Comparison of ENCODE assay signal across 8 cellular contexts in the genomic region with DNA sequence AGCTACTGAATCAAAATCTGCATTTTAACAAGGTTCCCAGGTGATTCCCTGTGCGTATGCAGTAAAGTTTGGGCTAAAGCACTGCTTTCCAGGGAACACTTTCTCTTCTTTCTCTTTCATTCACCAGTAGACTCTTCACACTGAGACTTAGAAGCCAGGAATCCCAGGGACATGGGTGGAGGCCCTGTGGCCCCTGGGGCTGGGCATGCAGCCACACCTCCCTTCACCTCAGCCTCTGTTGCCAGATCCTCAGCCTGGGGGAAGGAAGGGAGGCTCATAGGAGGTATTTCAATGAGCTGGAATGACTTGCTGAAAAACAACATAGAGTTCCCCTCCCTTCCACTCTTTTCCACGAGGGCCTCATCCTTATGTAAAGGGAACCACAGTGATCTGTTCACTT. TPM values are rescaled to one million over a fixed set of nuclear protein-coding genes. Genes with fewer than 3 reads are reported as not detected.
DNase-seq lines count a peak whose midpoint lies in the region; ATAC-seq, FAIRE-seq and TF ChIP-seq lines count a peak whose summit lies in the region.

No MANE protein-coding gene starts in this region.

- H2AFZ ChIP-seq in ACC112 (ENCODE audit: low read length, unreplicated experiment) (no peak overlapping the region), K562 (ENCODE audit: low read depth, low read length) (no peak overlapping the region), mesenchymal stem cell (ENCODE audit: low read depth, low read length) (no peak overlapping the region)

- H3K9ac ChIP-seq in K562 (ENCODE audit: insufficient read depth in 1 of 2, low read depth in 2 of 2, low read length in 2 of 2) (peak overlapping the region; percentile 77 to 87), mesenchymal stem cell (ENCODE audit: low read length) (peak overlapping the region; percentile 93)

- H3K36me3 ChIP-seq in ACC112 (ENCODE audit: insufficient read depth, low read length) (0 out of 2 replicates have a peak, but pooled peaks cover 3% of the 10 kb centered on the region), HEK293 (ENCODE audit: control insufficient read depth in 2 of 2, insufficient read depth in 1 of 2, low read length in 2 of 2) (peaks cover 6 to 38% of the 10 kb centered on the region in 2 experiments), K562 (ENCODE audit: control insufficient read depth, insufficient read depth, low read length) (peaks cover 29% of the 10 kb centered on the region; the same call in 2 of the 3 replicates), mesenchymal stem cell (ENCODE audit: control insufficient read depth in 1 of 2, insufficient read depth in 2 of 2, low read depth in 1 of 2, low read length in 2 of 2) (peaks cover 33% of the 10 kb centered on the region in 2 experiments)

- peak overlapping the region in 1 of 2 experiments; percentile 25 for H3K18ac ChIP-seq in mesenchymal stem cell (ENCODE audit: low read depth in 1 of 2, low read length in 2 of 2)

- peaks cover 14% of the 10 kb centered on the region for H3K4me1 ChIP-seq in ACC112 (ENCODE audit: control insufficient read depth, insufficient read depth, low read length, unreplicated experiment)
- peaks cover 18% of the 10 kb centered on the region for H3K4me1 ChIP-seq in HEK293 (ENCODE audit: control insufficient read depth, insufficient read depth, low read length)
- peaks cover 16 to 41% of the 10 kb centered on the region in 2 experiments; a peak in 4 of 5 replicates for H3K4me1 ChIP-seq in K562 (replicated peaks in 1 of 2; ENCODE audit: control insufficient read depth in 2 of 2, insufficient read depth in 2 of 2, low read length in 2 of 2)
- peaks cover 7% of the 10 kb centered on the region for H3K4me1 ChIP-seq in mesenchymal stem cell (ENCODE audit: control insufficient read depth, insufficient read depth, low read depth, low read length)

- H2BK120ac ChIP-seq in mesenchymal stem cell (ENCODE audit: low read depth, low read length) = no peak overlapping the region

- no peak overlapping the region for H2BK15ac ChIP-seq in mesenchymal stem cell (ENCODE audit: low read depth, poor library complexity, severe bottlenecking)

- H4K20me1 ChIP-seq in K562 (replicated peaks; ENCODE audit: control insufficient read depth, insufficient read depth, low read length) = no peaks in the 10 kb centered on the region

- H3K9me1 ChIP-seq in K562 (ENCODE audit: control insufficient read depth, insufficient read depth, low read length) = no peaks in the 10 kb centered on the region

- H3K27me3 ChIP-seq in ACC112 (ENCODE audit: insufficient read depth, low read length) (no peaks in the 10 kb centered on the region), K562 (ENCODE audit: control insufficient read depth in 2 of 2, insufficient read depth in 2 of 2, low read length in 2 of 2) (no peaks in the 10 kb centered on the region), mesenchymal stem cell (ENCODE audit: control insufficient read depth in 1 of 2, insufficient read depth in 1 of 2, low read length in 2 of 2) (no peaks in the 10 kb centered on the region)

- WGBS in K562 (ENCODE audit: insufficient coverage, low coverage, missing lambda C conversion rate) = 10% methylated on average over 2 of the region's 2 CpGs
- WGBS in mesenchymal stem cell = 53% methylated on average over 2 of the region's 2 CpGs

- H2BK5ac ChIP-seq in mesenchymal stem cell (ENCODE audit: low read depth, low read length, poor library complexity, severe bottlenecking) = no peak overlapping the region

- CTCF ChIA-PET in HEK293 (lab: Yijun Ruan, JAX) = interaction anchor here (0.5 to 2.7 kb wide), 5 partner anchors 16 to 1251 kb away, joined by 3 to 10 read pairs (median 3); no protein-coding TSS in a partner anchor
- CTCF ChIA-PET in K562 (lab: Yijun Ruan, JAX; ENCODE audit: low intra/inter-chr PET ratio) = no interaction called here

- H4K91ac ChIP-seq in mesenchymal stem cell (ENCODE audit: low read length) = no peak overlapping the region

- H2BK12ac ChIP-seq in mesenchymal stem cell (ENCODE audit: low read length in 2 of 2) = peak overlapping the region in 1 of 2 experiments; percentile 22

- H3K4me2 ChIP-seq in K562 (ENCODE audit: insufficient read depth, low read length) (peak overlapping the region; percentile 96), mesenchymal stem cell (ENCODE audit: low read length, poor library complexity, severe bottlenecking) (peak overlapping the region; percentile 54)

- peak; percentile 56 for FAIRE-seq in K562 (lab: Jason Lieb, UNC)

- H3K27ac ChIP-seq in ACC112 (ENCODE audit: low read depth, low read length) (peak overlapping the region; percentile 92), HEK293 (ENCODE audit: extremely low read depth, low read depth, low read length) (peak overlapping the region; percentile 97), K562 (ENCODE audit: extremely low read depth, low read depth, low read length) (peak overlapping the region; percentile 33; the same call in 2 of the 3 replicates), mesenchymal stem cell (ENCODE audit: low read length, poor library complexity, severe bottlenecking) (peak overlapping the region; percentile 24)

- intact Hi-C loops in K562 (cut with micrococcal nuclease) = no loop called here

- H4K8ac ChIP-seq in mesenchymal stem cell (ENCODE audit: low read length) = no peak overlapping the region

- TF ChIP-seq CTCF in HEK293 (tag by site-specific recombination; IDR thresholded peaks at IDR 0.05) (no peak), K562 (IDR thresholded peaks at IDR 0.05 in 2 of 3, conservative IDR thresholded peaks at IDR 0.05 in 1 of 3; ENCODE audit: insufficient read depth in 2 of 3, low read depth in 1 of 3, low read length in 3 of 3) (no peak)

- H2AK5ac ChIP-seq in mesenchymal stem cell (ENCODE audit: low read length, severe bottlenecking) = peak overlapping the region; percentile 12

- no peak for TF ChIP-seq RAD21 in K562 (CRISPR knock-in tag; conservative IDR thresholded peaks at IDR 0.05 in 1 of 2, IDR thresholded peaks at IDR 0.05 in 1 of 2)

- TF ChIP-seq POLR2A in K562 (conservative IDR thresholded peaks at IDR 0.05) = no peak

- H3K79me1 ChIP-seq in mesenchymal stem cell (replicated peaks; ENCODE audit: low read length, poor library complexity, severe bottlenecking) = peaks cover 27% of the 10 kb centered on the region

- H3K9me3 ChIP-seq in HEK293 (ENCODE audit: control insufficient read depth, insufficient read depth, low read depth, low read length) = no peaks in the 10 kb centered on the region
- H3K9me3 ChIP-seq in K562 (replicated peaks; ENCODE audit: control insufficient read depth, insufficient read depth, low read depth, low read length) = no peaks in the 10 kb centered on the region
- no peaks in the 10 kb centered on the region for H3K9me3 ChIP-seq in mesenchymal stem cell (ENCODE audit: control insufficient read depth, low read length)

- POLR2A ChIA-PET in HEK293 (lab: Yijun Ruan, JAX) = interaction anchor here (0.6 to 1.6 kb wide), 3 partner anchors 14 to 74 kb away, joined by 3 to 10 read pairs (median 4); no protein-coding TSS in a partner anchor
- POLR2A ChIA-PET in K562 (lab: Yijun Ruan, JAX) = interaction anchor here (0.6 to 1.6 kb wide), 8 partner anchors 10 to 1080 kb away, joined by 3 to 6 read pairs (median 3); no protein-coding TSS in a partner anchor

- peak overlapping the region; percentile 90 for H3K4me3 ChIP-seq in ACC112 (ENCODE audit: low read depth, low read length)
- peak overlapping the region; percentile 50 for H3K4me3 ChIP-seq in HEK293 (ENCODE audit: low read depth, low read length)
- peak overlapping the region; percentile 62 for H3K4me3 ChIP-seq in K562
- H3K4me3 ChIP-seq in mesenchymal stem cell (ENCODE audit: insufficient read depth in 1 of 2, low read depth in 1 of 2, low read length in 2 of 2) = peak overlapping the region in 1 of 2 experiments; percentile 91

- peak overlapping the region in 1 of 2 experiments; percentile 73 for H3K23ac ChIP-seq in mesenchymal stem cell (ENCODE audit: low read length in 2 of 2)

- no peak for TF ChIP-seq EP300 in K562 (IDR thresholded peaks at IDR 0.05; ENCODE audit: low read length)

- peak overlapping the region in 1 of 2 experiments; percentile 13 for H3K4ac ChIP-seq in mesenchymal stem cell (ENCODE audit: low read depth in 1 of 2, low read length in 2 of 2)

- no TSS peak for BruUV-seq in K562 (replicated peaks; lab: Mats Ljungman, UMichigan)

- DNase-seq in K562 (ENCODE audit: extremely low read depth in 1 of 4, low spot score in 3 of 4) (peak in 1 of 4 experiments; percentile 49), mesenchymal stem cell (peak; percentile 36), activated gamma-delta T cell (lab: John Stamatoyannopoulos, UW) (no peak), SK-N-DZ (ENCODE audit: low spot score) (no peak)
- no peak for DNase-seq in stimulated activated CD4-positive, alpha-beta T cell treated with anti-CD3 and anti-CD28 coated beads, Interleukin-2, amount 100 ng/mL, for 24 hours

- H3K79me2 ChIP-seq in ACC112 (ENCODE audit: control insufficient read depth, insufficient read depth, low read length, unreplicated experiment) (peaks cover 25% of the 10 kb centered on the region), K562 (ENCODE audit: control insufficient read depth, insufficient read depth, low read length) (peaks cover 25% of the 10 kb centered on the region)

- in situ Hi-C loops in K562 (cut with MboI) = no loop called here

- ATAC-seq in K562 = no peak
- no peak for ATAC-seq in GM18520 (IDR thresholded peaks at IDR 0.05; ENCODE audit: unreplicated experiment)

- H3K14ac ChIP-seq in mesenchymal stem cell (ENCODE audit: low read length in 2 of 2) = peak overlapping the region in 1 of 2 experiments; percentile 81

RNA-seq across cellular contexts. Expression of a gene that starts 1.2 kb away (rescaled TPM):
- total RNA-seq in K562 (2011; cell fraction: chromatin; rRNA removed; ENCODE audit: low replicate concordance) = 33.6 and 98.9 TPM in 2 replicates
- 135 and 137 TPM in 2 replicates for total RNA-seq in K562 (2011; cell fraction: nucleolus; rRNA removed)
- total RNA-seq in K562 (2011; cell fraction: nucleoplasm; rRNA removed) = 99.2 and 101 TPM in 2 replicates
- 31.1 and 37.6 TPM in 2 replicates for total RNA-seq in K562 (2014; rRNA removed)
- total RNA-seq in K562 (2014; rRNA removed; fragmentation: Illumina TruSeq; extraction: Trizol) = 11.4 and 11.6 TPM in 2 replicates
- total RNA-seq in K562 (2015; rRNA removed; fragmentation: Illumina TruSeq; extraction: Trizol) = 24.1 and 26.8 TPM in 2 replicates
- 41.9 and 47.4 TPM in 2 replicates for total RNA-seq in K562 (2021)
- 46.6 and 55.1 TPM in 2 replicates for polyA plus RNA-seq in K562 (2011; rRNA removed)
- 121 and 218 TPM in 2 replicates for polyA plus RNA-seq in K562 (2011; cell fraction: cytosol; rRNA removed)
- 51.8 and 71.7 TPM in 2 replicates for polyA plus RNA-seq in K562 (2011; cell fraction: nucleus; rRNA removed)
- 62.0 and 81.3 TPM in 2 replicates for polyA plus RNA-seq in K562 (2012)
- polyA plus RNA-seq in K562 (2014; fragmentation: Illumina TruSeq; extraction: Trizol) = 49.5 and 60.5 TPM in 2 replicates
- 10 to 100 TPM; 10.4 to 14.8 TPM for polyA plus RNA-seq in K562 (2014; fragmentation: Nextera tagmentation; extraction: Ambion mirVana)
- polyA plus RNA-seq in K562 (2014; rRNA removed) = 56.3 and 57.8 TPM in 2 replicates
- 31.6 and 48.8 TPM in 2 replicates for polyA minus RNA-seq in K562 (2011; rRNA and poly(A)+ RNA removed)
- polyA minus RNA-seq in K562 (2011; cell fraction: cytosol; rRNA and poly(A)+ RNA removed) = 44.7 and 61.0 TPM in 2 replicates
- 24.7 and 25.6 TPM in 2 replicates for polyA minus RNA-seq in K562 (2011; cell fraction: nucleus; rRNA and poly(A)+ RNA removed)
- 158 TPM for polyA plus RNA-seq in mesenchymal stem cell (2013, experiment 1 of 2)
- 165 TPM for polyA plus RNA-seq in mesenchymal stem cell (2013, experiment 2 of 2)
- polyA plus RNA-seq in SK-N-DZ (2014; cell fraction: cytosol; rRNA removed) = 60.7 and 63.3 TPM in 2 replicates
- polyA plus RNA-seq in SK-N-DZ (2014; cell fraction: nucleus; rRNA removed) = 29.9 and 36.7 TPM in 2 replicates

RNA-seq across cellular contexts. Expression of a gene that starts 5.3 kb away (rescaled TPM):
- total RNA-seq in K562 (2011; cell fraction: chromatin; rRNA removed; ENCODE audit: low replicate concordance) = 48.1 and 49.0 TPM in 2 replicates
- total RNA-seq in K562 (2011; cell fraction: nucleolus; rRNA removed) = 32.9 and 33.7 TPM in 2 replicates
- total RNA-seq in K562 (2011; cell fraction: nucleoplasm; rRNA removed) = 64.8 and 108 TPM in 2 replicates
- total RNA-seq in K562 (2014; rRNA removed) (53.0 and 71.1 TPM in 2 replicates), K562 (2014; rRNA removed; fragmentation: Illumina TruSeq; extraction: Trizol) (78.4 and 82.8 TPM in 2 replicates), K562 (2015; rRNA removed; fragmentation: Illumina TruSeq; extraction: Trizol) (95.0 and 102 TPM in 2 replicates), K562 (2021) (104 and 108 TPM in 2 replicates)
- polyA plus RNA-seq in K562 (2011; rRNA removed) (66.3 and 82.2 TPM in 2 replicates), K562 (2014; fragmentation: Illumina TruSeq; extraction: Trizol) (98.5 and 124 TPM in 2 replicates), K562 (2014; fragmentation: Nextera tagmentation; extraction: Ambion mirVana) (100 to 1,000 TPM in 1 of 2 experiments, 10 to 100 TPM in 1; 89.3 to 258 TPM), K562 (2014; rRNA removed) (70.0 and 80.9 TPM in 2 replicates)
- 56.4 and 75.0 TPM in 2 replicates for polyA plus RNA-seq in K562 (2011; cell fraction: cytosol; rRNA removed)
- polyA plus RNA-seq in K562 (2011; cell fraction: nucleus; rRNA removed) = 32.9 and 38.2 TPM in 2 replicates
- polyA plus RNA-seq in K562 (2012) = 40.9 and 63.3 TPM in 2 replicates
- polyA minus RNA-seq in K562 (2011; rRNA and poly(A)+ RNA removed) = 133 and 173 TPM in 2 replicates
- 44.4 and 52.5 TPM in 2 replicates for polyA minus RNA-seq in K562 (2011; cell fraction: cytosol; rRNA and poly(A)+ RNA removed)
- polyA minus RNA-seq in K562 (2011; cell fraction: nucleus; rRNA and poly(A)+ RNA removed) = 11.3 and 24.1 TPM in 2 replicates
- polyA plus RNA-seq in mesenchymal stem cell (2013, experiment 1 of 2) = 74.2 TPM
- 73.4 TPM for polyA plus RNA-seq in mesenchymal stem cell (2013, experiment 2 of 2)
- polyA plus RNA-seq in SK-N-DZ (2014; cell fraction: cytosol; rRNA removed) = 40.5 and 43.3 TPM in 2 replicates
- 18.4 and 18.9 TPM in 2 replicates for polyA plus RNA-seq in SK-N-DZ (2014; cell fraction: nucleus; rRNA removed)

RNA-seq across cellular contexts. Expression of a gene that starts 51.7 kb away (rescaled TPM):
- total RNA-seq in K562 (2011; cell fraction: chromatin; rRNA removed; ENCODE audit: low replicate concordance) = 27.5 and 79.4 TPM in 2 replicates
- 54.3 and 56.9 TPM in 2 replicates for total RNA-seq in K562 (2011; cell fraction: nucleolus; rRNA removed)
- 39.6 and 46.3 TPM in 2 replicates for total RNA-seq in K562 (2011; cell fraction: nucleoplasm; rRNA removed)
- total RNA-seq in K562 (2014; rRNA removed) (26.2 and 29.6 TPM in 2 replicates), K562 (2014; rRNA removed; fragmentation: Illumina TruSeq; extraction: Trizol) (4.7 and 6.5 TPM in 2 replicates), K562 (2015; rRNA removed; fragmentation: Illumina TruSeq; extraction: Trizol) (8.0 and 8.7 TPM in 2 replicates), K562 (2021) (23.1 and 25.1 TPM in 2 replicates)
- polyA plus RNA-seq in K562 (2011; rRNA removed) (24.0 and 36.0 TPM in 2 replicates), K562 (2014; fragmentation: Illumina TruSeq; extraction: Trizol) (16.4 and 20.5 TPM in 2 replicates), K562 (2014; fragmentation: Nextera tagmentation; extraction: Ambion mirVana) (under 1 TPM; 0.45 to 0.73 TPM), K562 (2014; rRNA removed) (18.6 and 20.2 TPM in 2 replicates)
- polyA plus RNA-seq in K562 (2011; cell fraction: cytosol; rRNA removed) = 31.1 and 42.9 TPM in 2 replicates
- polyA plus RNA-seq in K562 (2011; cell fraction: nucleus; rRNA removed) = 34.0 and 43.6 TPM in 2 replicates
- polyA plus RNA-seq in K562 (2012) = 18.3 and 32.1 TPM in 2 replicates
- polyA minus RNA-seq in K562 (2011; rRNA and poly(A)+ RNA removed) = 17.7 and 29.2 TPM in 2 replicates
- polyA minus RNA-seq in K562 (2011; cell fraction: cytosol; rRNA and poly(A)+ RNA removed) = 26.6 and 29.1 TPM in 2 replicates
- polyA minus RNA-seq in K562 (2011; cell fraction: nucleus; rRNA and poly(A)+ RNA removed) = 16.2 and 17.5 TPM in 2 replicates
- 36.0 TPM for polyA plus RNA-seq in mesenchymal stem cell (2013, experiment 1 of 2)
- polyA plus RNA-seq in mesenchymal stem cell (2013, experiment 2 of 2) = 34.6 TPM
- 98.0 and 108 TPM in 2 replicates for polyA plus RNA-seq in SK-N-DZ (2014; cell fraction: cytosol; rRNA removed)
- polyA plus RNA-seq in SK-N-DZ (2014; cell fraction: nucleus; rRNA removed) = 85.1 and 97.0 TPM in 2 replicates

RNA-seq across cellular contexts. Expression of a gene that starts 57.0 kb away (rescaled TPM):
- 29.2 and 76.2 TPM in 2 replicates for total RNA-seq in K562 (2011; cell fraction: chromatin; rRNA removed; ENCODE audit: low replicate concordance)
- total RNA-seq in K562 (2011; cell fraction: nucleolus; rRNA removed) = 97.2 and 110 TPM in 2 replicates
- 81.8 and 82.7 TPM in 2 replicates for total RNA-seq in K562 (2011; cell fraction: nucleoplasm; rRNA removed)
- 42.8 and 45.1 TPM in 2 replicates for total RNA-seq in K562 (2014; rRNA removed)
- 17.8 and 22.4 TPM in 2 replicates for total RNA-seq in K562 (2014; rRNA removed; fragmentation: Illumina TruSeq; extraction: Trizol)
- 27.2 and 30.8 TPM in 2 replicates for total RNA-seq in K562 (2015; rRNA removed; fragmentation: Illumina TruSeq; extraction: Trizol)
- 35.6 and 37.8 TPM in 2 replicates for total RNA-seq in K562 (2021)
- 35.4 and 49.7 TPM in 2 replicates for polyA plus RNA-seq in K562 (2011; rRNA removed)
- 81.1 and 94.4 TPM in 2 replicates for polyA plus RNA-seq in K562 (2011; cell fraction: cytosol; rRNA removed)
- polyA plus RNA-seq in K562 (2011; cell fraction: nucleus; rRNA removed) = 33.4 and 33.8 TPM in 2 replicates
- 39.5 and 56.3 TPM in 2 replicates for polyA plus RNA-seq in K562 (2012)
- 21.2 and 31.4 TPM in 2 replicates for polyA plus RNA-seq in K562 (2014; fragmentation: Illumina TruSeq; extraction: Trizol)
- polyA plus RNA-seq in K562 (2014; fragmentation: Nextera tagmentation; extraction: Ambion mirVana) = 100 to 1,000 TPM in 1 of 2 experiments, 10 to 100 TPM in 1; 79.4 to 110 TPM
- 50.9 and 55.7 TPM in 2 replicates for polyA plus RNA-seq in K562 (2014; rRNA removed)
- polyA minus RNA-seq in K562 (2011; rRNA and poly(A)+ RNA removed) = 34.9 and 37.8 TPM in 2 replicates
- 18.9 and 27.4 TPM in 2 replicates for polyA minus RNA-seq in K562 (2011; cell fraction: cytosol; rRNA and poly(A)+ RNA removed)
- polyA minus RNA-seq in K562 (2011; cell fraction: nucleus; rRNA and poly(A)+ RNA removed) = 13.7 and 19.7 TPM in 2 replicates
- polyA plus RNA-seq in mesenchymal stem cell (2013, experiment 1 of 2) = 21.7 TPM
- 22.1 TPM for polyA plus RNA-seq in mesenchymal stem cell (2013, experiment 2 of 2)
- polyA plus RNA-seq in SK-N-DZ (2014; cell fraction: cytosol; rRNA removed) = 83.1 and 84.0 TPM in 2 replicates
- 57.5 and 57.8 TPM in 2 replicates for polyA plus RNA-seq in SK-N-DZ (2014; cell fraction: nucleus; rRNA removed)

Comparison
In these comparisons a context has a peak if more than half of its experiments do, and no peak if none do; other contexts are left out.
1. H3K27ac ChIP-seq: peak in every context shown above with its lines; median percentile 97 in HEK293; 92 in ACC112; 33 in K562; 24 in mesenchymal stem cell.